Comparison of ENCODE assay signal across 9 cellular contexts in genomic region chr2:241391892-241392665, GRCh38. TPM values are rescaled to one million over a fixed set of nuclear protein-coding genes. Genes with fewer than 3 reads are reported as not detected.
DNase-seq lines count a peak whose midpoint lies in the region; FAIRE-seq and TF ChIP-seq lines count a peak whose summit lies in the region.
"Had no signal": no experiment of that assay in that cellular context is flagged by ENCODE, and none has a peak within 500 bp of the region (broad histone marks: within the 10 kb centered on the region; RNA-seq: fewer than 3 reads in every experiment).

No MANE protein-coding gene starts in this region.

- FAIRE-seq in urothelium cell line (lab: Jason Lieb, UNC) = no peak
- FAIRE-seq: colon had no signal

- H3K36me3 ChIP-seq in SU-DHL-6 (ENCODE audit: low read length) = no peaks in the 10 kb centered on the region
- H3K36me3 ChIP-seq in suprapubic skin = peaks cover 3% of the 10 kb centered on the region

- H3K9me3 ChIP-seq in SU-DHL-6 (ENCODE audit: insufficient read depth, low read length) (no peaks in the 10 kb centered on the region), suprapubic skin (no peaks in the 10 kb centered on the region)

- no peak overlapping the region for H3K4me2 ChIP-seq in SU-DHL-6 (ENCODE audit: low read depth, low read length, poor library complexity, severe bottlenecking)

- H3K4me1 ChIP-seq in suprapubic skin = peaks cover 23% of the 10 kb centered on the region

- TF ChIP-seq POLR2A in suprapubic skin (IDR thresholded peaks at IDR 0.05) = no peak

- peak; percentile 32 for DNase-seq in AG09319 (ENCODE audit: extremely low read depth, low read depth)
- peak; percentile 20 for DNase-seq in GM19238 (ENCODE audit: insufficient read length, low spot score)
- peak; percentile 50 for DNase-seq in hepatic stellate cell (ENCODE audit: low spot score)
- DNase-seq in urothelium cell line (ENCODE audit: low spot score) = peak; percentile 8
- no peak for DNase-seq in activated CD8-positive, alpha-beta memory T cell treated with anti-CD3 and anti-CD28 coated beads, Interleukin-2, amount 50 U/mL, for 4 hours
- DNase-seq in suprapubic skin (ENCODE audit: low spot score in 2 of 2) = no peak
- no peak for DNase-seq in ureter (ENCODE audit: low spot score)

- H3K27me3 ChIP-seq in SU-DHL-6 (ENCODE audit: low read length) (no peaks in the 10 kb centered on the region), suprapubic skin (no peaks in the 10 kb centered on the region)

- no peaks in the 10 kb centered on the region for H4K20me1 ChIP-seq in SU-DHL-6 (ENCODE audit: low read depth, low read length)

- H3K27ac ChIP-seq in SU-DHL-6 (ENCODE audit: low read depth, low read length) = no peak overlapping the region
- H3K27ac ChIP-seq in suprapubic skin = no peak overlapping the region

- no peak for TF ChIP-seq EP300 in suprapubic skin (IDR thresholded peaks at IDR 0.05)

- no peak overlapping the region for H3K4me3 ChIP-seq in SU-DHL-6 (ENCODE audit: insufficient read depth, low read length, poor library complexity, severe bottlenecking)
- no peak overlapping the region for H3K4me3 ChIP-seq in suprapubic skin

- WGBS in suprapubic skin = 79% methylated on average over 6 of the region's 6 CpGs

- no peaks in the 10 kb centered on the region for H3K79me2 ChIP-seq in SU-DHL-6 (ENCODE audit: insufficient read depth, low read length)

- no peak overlapping the region for H3K9ac ChIP-seq in SU-DHL-6 (ENCODE audit: low read length)

- no peaks in the 10 kb centered on the region for H3F3A ChIP-seq in SU-DHL-6 (ENCODE audit: insufficient read depth)

- H2AFZ ChIP-seq in SU-DHL-6 (ENCODE audit: low read depth, low read length, severe bottlenecking) = no peak overlapping the region

- no peaks in the 10 kb centered on the region for H3K9me2 ChIP-seq in SU-DHL-6 (replicated peaks; ENCODE audit: insufficient read depth, low read length)

- peak; percentile 59 for TF ChIP-seq CTCF in AG09319 (IDR thresholded peaks at IDR 0.05; ENCODE audit: low read depth, low read length)
- peak; percentile 25 for TF ChIP-seq CTCF in SU-DHL-6 (IDR thresholded peaks at IDR 0.05; ENCODE audit: insufficient read depth, low read length, poor library complexity, severe bottlenecking)
- TF ChIP-seq CTCF in suprapubic skin (IDR thresholded peaks at IDR 0.05) = no peak

RNA-seq across cellular contexts. Expression of gene FARP2, which starts 36.0 kb away (rescaled TPM):
- total RNA-seq in suprapubic skin (100 to 1,000 TPM in 2 of 4 donors, 10 to 100 TPM in 2; 70.0 to 185 (median 95.5) TPM), ureter (120 TPM)

Comparison
In these comparisons a context has a peak if more than half of its experiments do, and no peak if none do; other contexts are left out.
1. DNase-seq: peak in AG09319 (single experiment), GM19238 (single experiment), hepatic stellate cell (single experiment) and urothelium cell line (single experiment); none in activated CD8-positive, alpha-beta memory T cell treated with anti-CD3 and anti-CD28 coated beads, Interleukin-2, amount 50 U/mL, for 4 hours (single experiment), suprapubic skin (0 of 2) and ureter (single experiment).
2. CTCF ChIP-seq: peak in AG09319 (single experiment) and SU-DHL-6 (single experiment); none in suprapubic skin (0 of 2).